In genomic region chr6:8131265-8131897, GRCh38 we compare ENCODE assay signal across 8 cellular contexts. TPM values are rescaled to one million over a fixed set of nuclear protein-coding genes. Genes with fewer than 3 reads are reported as not detected.
DNase-seq lines count a peak whose midpoint lies in the region; ATAC-seq and TF ChIP-seq lines count a peak whose summit lies in the region.

No MANE protein-coding gene starts in this region.

- H3K27ac Mint-ChIP-seq in activated CD8-positive, alpha-beta memory T cell treated with anti-CD3 and anti-CD28 coated beads, Interleukin-2, amount 10 ng/mL, durations not matched to agents 7 days and 5 days: no peak overlapping the region

- peak; percentile 77 for DNase-seq in AG20443 (ENCODE audit: low spot score)
- peak; percentile 53 to 77 for DNase-seq in NCI-H526 (lab: John Stamatoyannopoulos, UW)
- DNase-seq in activated CD8-positive, alpha-beta memory T cell treated with anti-CD3 and anti-CD28 coated beads, Interleukin-2, amount 10 ng/mL, durations not matched to agents 7 days and 5 days: peak; percentile 45
- peak; percentile 77 for DNase-seq in fibroblast of pulmonary artery (ENCODE audit: low read depth)
- no peak for DNase-seq in omental fat pad (ENCODE audit: low spot score)
- no peak for DNase-seq in GM19240 (ENCODE audit: insufficient read length, low spot score)

- H3K4me1 Mint-ChIP-seq in activated CD8-positive, alpha-beta memory T cell treated with anti-CD3 and anti-CD28 coated beads, Interleukin-2, amount 10 ng/mL, durations not matched to agents 7 days and 5 days: no peaks in the 10 kb centered on the region

- ATAC-seq in GM18517 (IDR thresholded peaks at IDR 0.05; ENCODE audit: unreplicated experiment): peak; percentile 64
- ATAC-seq in HG03432 (IDR thresholded peaks at IDR 0.05; ENCODE audit: unreplicated experiment): peak; percentile 85
- no peak for ATAC-seq in activated CD8-positive, alpha-beta memory T cell treated with anti-CD3 and anti-CD28 coated beads, Interleukin-2, amount 10 ng/mL, durations not matched to agents 7 days and 5 days
- ATAC-seq in omental fat pad (ENCODE audit: low FRiP score): peak; percentile 51

- CTCF ChIA-PET in activated CD8-positive, alpha-beta memory T cell treated with anti-CD3 and anti-CD28 coated beads, Interleukin-2, amount 10 ng/mL, durations not matched to agents 7 days and 5 days (lab: Charles Lee): interaction anchor here (0.6 to 3.1 kb wide), 5 partner anchors 11 to 219 kb away, joined by 3 to 37 read pairs (median 3); no protein-coding TSS in a partner anchor

- TF ChIP-seq CTCF in fibroblast of pulmonary artery (IDR thresholded peaks at IDR 0.05; ENCODE audit: low read length, missing control alignments) (peak; percentile 63), omental fat pad (IDR thresholded peaks at IDR 0.05) (no peak)

- H3K36me3 Mint-ChIP-seq in activated CD8-positive, alpha-beta memory T cell treated with anti-CD3 and anti-CD28 coated beads, Interleukin-2, amount 10 ng/mL, durations not matched to agents 7 days and 5 days: no peaks in the 10 kb centered on the region

- no peak overlapping the region for H3K4me3 Mint-ChIP-seq in activated CD8-positive, alpha-beta memory T cell treated with anti-CD3 and anti-CD28 coated beads, Interleukin-2, amount 10 ng/mL, durations not matched to agents 7 days and 5 days

- H3K4me3 ChIP-seq in fibroblast of pulmonary artery (replicated peaks; ENCODE audit: low read depth, low read length): no peak overlapping the region

- H3K27me3 Mint-ChIP-seq in activated CD8-positive, alpha-beta memory T cell treated with anti-CD3 and anti-CD28 coated beads, Interleukin-2, amount 10 ng/mL, durations not matched to agents 7 days and 5 days: peaks cover 16% of the 10 kb centered on the region

- H3K9me3 Mint-ChIP-seq in activated CD8-positive, alpha-beta memory T cell treated with anti-CD3 and anti-CD28 coated beads, Interleukin-2, amount 10 ng/mL, durations not matched to agents 7 days and 5 days (ENCODE audit: low read depth): no peaks in the 10 kb centered on the region

RNA-seq across cellular contexts. Expression of gene EEF1E1, which starts 29.0 kb away (rescaled TPM):
- 10 to 100 TPM; 32.1 to 47.1 TPM for total RNA-seq in activated CD8-positive, alpha-beta memory T cell treated with anti-CD3 and anti-CD28 coated beads, Interleukin-2, amount 10 ng/mL, durations not matched to agents 7 days and 5 days
- 10 to 100 TPM; 14.3 to 32.9 (median 23.0) TPM for total RNA-seq in omental fat pad

Comparison
In these comparisons a context has a peak if more than half of its experiments do, and no peak if none do; other contexts are left out.
1. DNase-seq: peak in AG20443 (single experiment), NCI-H526 (2 of 2), activated CD8-positive, alpha-beta memory T cell treated with anti-CD3 and anti-CD28 coated beads, Interleukin-2, amount 10 ng/mL, durations not matched to agents 7 days and 5 days (single experiment) and fibroblast of pulmonary artery (single experiment); none in omental fat pad (single experiment) and GM19240 (single experiment).